In the genomic region with DNA sequence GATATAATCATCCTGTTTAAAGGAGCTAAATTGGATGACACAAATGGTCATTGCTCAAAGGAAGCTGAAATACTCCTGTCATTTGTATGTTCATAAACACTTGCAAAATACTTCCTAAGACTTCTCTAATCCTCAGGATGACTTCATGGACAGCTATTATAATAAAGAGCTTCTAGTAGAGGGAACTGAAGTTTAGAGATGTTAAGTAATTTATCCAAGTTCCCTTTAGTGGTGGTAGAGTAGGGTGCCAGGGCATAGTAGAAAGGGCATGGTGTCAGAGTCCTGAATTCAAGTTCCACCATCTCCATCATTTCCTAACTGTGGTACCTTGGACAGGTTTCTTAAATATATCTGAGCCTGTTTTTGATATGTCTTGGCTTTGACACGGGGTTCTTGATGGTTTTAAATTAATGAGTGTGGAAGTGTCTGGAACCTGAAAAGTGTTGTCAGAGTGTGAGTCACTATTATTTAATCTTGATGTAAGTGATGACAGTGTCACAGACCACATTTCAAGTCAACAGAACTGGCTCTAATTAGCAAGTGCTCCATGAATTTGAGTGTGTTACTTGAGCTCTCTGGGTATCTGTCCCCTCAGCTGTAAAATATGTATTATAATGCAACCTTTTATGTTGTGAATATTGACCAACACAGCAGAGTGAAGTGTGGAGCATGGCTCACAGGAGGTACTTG, we compare ENCODE assay signal across 22 cellular contexts. TPM values are rescaled to one million over a fixed set of nuclear protein-coding genes. Genes with fewer than 3 reads are reported as not detected.
DNase-seq lines count a peak whose midpoint lies in the region; ATAC-seq and TF ChIP-seq lines count a peak whose summit lies in the region.
"Had no signal": no experiment of that assay in that cellular context is flagged by ENCODE, and none has a peak within 500 bp of the region (broad histone marks: within the 10 kb centered on the region; RNA-seq: fewer than 3 reads in every experiment).

No MANE protein-coding gene starts in this region.

- H3K27me3 Mint-ChIP-seq in T-helper 17 cell = no peaks in the 10 kb centered on the region
- H3K27me3 Mint-ChIP-seq in naive thymus-derived CD4-positive, alpha-beta T cell = no peaks in the 10 kb centered on the region

- CTCF ChIA-PET in naive thymus-derived CD4-positive, alpha-beta T cell (lab: Charles Lee) = interaction anchor here (0.7 kb wide), 1 partner anchor 266 kb away, joined by 3 read pairs; no protein-coding TSS in a partner anchor

- no peaks in the 10 kb centered on the region for H3K27me3 ChIP-seq in naive thymus-derived CD4-positive, alpha-beta T cell (ENCODE audit: control insufficient read depth in 2 of 2, insufficient read depth in 2 of 2, low read length in 2 of 2)
- no peaks in the 10 kb centered on the region for H3K27me3 ChIP-seq in tibial artery
- H3K27me3 ChIP-seq: BLaER1 treated with 17β-estradiol and CSF1 and Interleukin-3, amounts not matched to agents 10 nM and 100 nM had no signal

- no peak overlapping the region for H3K4me3 ChIP-seq in naive thymus-derived CD4-positive, alpha-beta T cell (ENCODE audit: low read length)
- no peak overlapping the region for H3K4me3 ChIP-seq in tibial artery
- H3K4me3 ChIP-seq: BLaER1 treated with 17β-estradiol and CSF1 and Interleukin-3, amounts not matched to agents 10 nM and 100 nM; thoracic aorta had no signal

- peak; percentile 54 for ATAC-seq in T-helper 17 cell
- peak; percentile 86 for ATAC-seq in naive thymus-derived CD4-positive, alpha-beta T cell
- ATAC-seq: Right ventricle myocardium inferior had no signal

- DNase-seq in SIG-M5 treated with dmso at 0.1 percent for 504 hours (lab: John Stamatoyannopoulos, UW; ENCODE audit: unreplicated experiment) (peak; percentile 54), SIG-M5 (lab: John Stamatoyannopoulos, UW) (no peak), DMS53 treated with DMSO at 0.1 percent for 48 hours (lab: John Stamatoyannopoulos, UW; ENCODE audit: unreplicated experiment) (peak; percentile 25), T-helper 17 cell (no peak), tibial artery (no peak), NCI-H1092 treated with DMSO at 0.1 percent for 48 hours (lab: John Stamatoyannopoulos, UW) (no peak), HK-2 (ENCODE audit: unreplicated experiment) (no peak)
- DNase-seq in naive thymus-derived CD4-positive, alpha-beta T cell = no peak
- DNase-seq: activated gamma-delta T cell; anterior cingulate cortex; DMS79; hypothalamus; kidney glomerular epithelial cell; NCI-H446 treated with DMSO at 0.1 percent for 48 hours; stimulated activated CD4-positive, alpha-beta T cell treated with anti-CD3 and anti-CD28 coated beads, Interleukin-12 subunit alpha, Interleukin-12 subunit beta, amount 100 ng/mL, for 4 hours had no signal

- no peak overlapping the region for H3K4me3 Mint-ChIP-seq in T-helper 17 cell
- no peak overlapping the region for H3K4me3 Mint-ChIP-seq in naive thymus-derived CD4-positive, alpha-beta T cell
- H3K4me3 Mint-ChIP-seq: mesothelial cell of epicardium, neural crest cell had no signal

- POLR2A ChIA-PET in naive thymus-derived CD4-positive, alpha-beta T cell (lab: Charles Lee) = interaction anchor here (0.9 kb wide), 1 partner anchor 26 kb away, joined by 3 read pairs; no protein-coding TSS in a partner anchor

- H3K4me1 ChIP-seq in naive thymus-derived CD4-positive, alpha-beta T cell (ENCODE audit: control insufficient read depth in 2 of 2, insufficient read depth in 2 of 2, low read length in 2 of 2) = peaks cover 0 to 7% of the 10 kb centered on the region in 2 donors
- no peaks in the 10 kb centered on the region for H3K4me1 ChIP-seq in tibial artery

- no peaks in the 10 kb centered on the region for H3K36me3 ChIP-seq in naive thymus-derived CD4-positive, alpha-beta T cell (ENCODE audit: control insufficient read depth in 2 of 3, insufficient read depth in 3 of 3, low read length in 3 of 3)
- no peaks in the 10 kb centered on the region for H3K36me3 ChIP-seq in tibial artery
- H3K36me3 ChIP-seq: BLaER1 treated with 17β-estradiol and CSF1 and Interleukin-3, amounts not matched to agents 10 nM and 100 nM; thoracic aorta had no signal

- H3K9me3 Mint-ChIP-seq in naive thymus-derived CD4-positive, alpha-beta T cell = peaks cover 0 to 11% (median 0%) of the 10 kb centered on the region in 11 donors
- H3K9me3 Mint-ChIP-seq: mesothelial cell of epicardium, neural crest cell had no signal

- no peak overlapping the region for H3K27ac Mint-ChIP-seq in T-helper 17 cell
- no peak overlapping the region for H3K27ac Mint-ChIP-seq in naive thymus-derived CD4-positive, alpha-beta T cell
- H3K27ac Mint-ChIP-seq: mesothelial cell of epicardium had no signal

- no peaks in the 10 kb centered on the region for H3K36me3 Mint-ChIP-seq in T-helper 17 cell (ENCODE audit: low read depth)
- peaks cover 0 to 21% (median 0%) of the 10 kb centered on the region in 5 donors for H3K36me3 Mint-ChIP-seq in naive thymus-derived CD4-positive, alpha-beta T cell
- H3K36me3 Mint-ChIP-seq: mesothelial cell of epicardium had no signal

- intact Hi-C loops in naive thymus-derived CD4-positive, alpha-beta T cell (cut with micrococcal nuclease) = no loop called here
- intact Hi-C loops in tibial artery (cut with DNase I; ENCODE audit: low total_unique reads) = loop anchor here (10.0 kb wide), 1 partner anchor 347 kb away; no protein-coding TSS in a partner anchor

- no peak overlapping the region for H3K27ac ChIP-seq in naive thymus-derived CD4-positive, alpha-beta T cell (ENCODE audit: low read depth, low read length)
- H3K27ac ChIP-seq in tibial artery = no peak overlapping the region
- H3K27ac ChIP-seq: BLaER1 treated with 17β-estradiol and CSF1 and Interleukin-3, amounts not matched to agents 10 nM and 100 nM; thoracic aorta had no signal

- no peak for TF ChIP-seq CTCF in tibial artery (IDR thresholded peaks at IDR 0.05)

- H3K4me1 Mint-ChIP-seq in T-helper 17 cell = peaks cover 6% of the 10 kb centered on the region
- peaks cover 0 to 23% (median 8%) of the 10 kb centered on the region in 7 donors for H3K4me1 Mint-ChIP-seq in naive thymus-derived CD4-positive, alpha-beta T cell
- H3K4me1 Mint-ChIP-seq: neural crest cell had no signal

- H3K9me3 ChIP-seq in T-helper 17 cell (ENCODE audit: control insufficient read depth, low read length, poor library complexity, severe bottlenecking) = no peaks in the 10 kb centered on the region
- no peaks in the 10 kb centered on the region for H3K9me3 ChIP-seq in naive thymus-derived CD4-positive, alpha-beta T cell (ENCODE audit: control insufficient read depth in 2 of 3, low read length in 3 of 3)
- H3K9me3 ChIP-seq in tibial artery = no peaks in the 10 kb centered on the region
- H3K9me3 ChIP-seq: BLaER1 treated with 17β-estradiol and CSF1 and Interleukin-3, amounts not matched to agents 10 nM and 100 nM; thoracic aorta had no signal

RNA-seq across cellular contexts. Expression of gene GBP6, which starts 12.1 kb away (rescaled TPM):
- under 1 TPM; 0.17 to 0.23 TPM for total RNA-seq in T-helper 17 cell
- 1 to 10 TPM in 1 of 5 experiments, under 1 TPM in 3, not detected in 1; 0.19 to 2.8 (median 0.27) TPM for total RNA-seq in naive thymus-derived CD4-positive, alpha-beta T cell
- polyA plus RNA-seq in naive thymus-derived CD4-positive, alpha-beta T cell = under 1 TPM in 1 of 2 donors, not detected in 1; 0.14 TPM
- total RNA-seq: A172, fibroblast of villous mesenchyme, neural crest cell had no signal

Comparison
In these comparisons a context has a peak if more than half of its experiments do, and no peak if none do; other contexts are left out.
1. DNase-seq: peak in SIG-M5 treated with dmso at 0.1 percent for 504 hours (single experiment) and DMS53 treated with DMSO at 0.1 percent for 48 hours (single experiment); none in SIG-M5 (single experiment), T-helper 17 cell (0 of 3), naive thymus-derived CD4-positive, alpha-beta T cell (0 of 9), tibial artery (0 of 2), NCI-H1092 treated with DMSO at 0.1 percent for 48 hours (single experiment) and HK-2 (single experiment).